Comparison of ENCODE assay signal across 35 cellular contexts in genomic region chr9:18018241-18018640, GRCh38.
"Had no signal": no experiment of that assay in that cellular context is flagged by ENCODE, and none has a peak within 500 bp of the region (broad histone marks: within the 10 kb centered on the region; RNA-seq: fewer than 3 reads in every experiment).

No MANE protein-coding gene starts in this region.

- ATAC-seq: activated CD8-positive, alpha-beta memory T cell treated with anti-CD3 and anti-CD28 coated beads, Interleukin-2, amount 10 ng/mL, durations not matched to agents 7 days and 5 days; activated CD8-positive, alpha-beta T cell treated with anti-CD3 and anti-CD28 coated beads, Interleukin-2, amount 10 ng/mL, durations not matched to agents 7 days and 5 days; activated naive CD8-positive, alpha-beta T cell treated with anti-CD3 and anti-CD28 coated beads, Interleukin-2, amount 50 U/mL, for 24 hours; body of pancreas had no signal

- H3K27me3 Mint-ChIP-seq: activated B cell treated with CpG ODN at 0.5 μM for 24 hours; activated CD4-positive, alpha-beta memory T cell treated with anti-CD3 and anti-CD28 coated beads for 36 hours; activated CD4-positive, alpha-beta T cell treated with anti-CD3 and anti-CD28 coated beads, Interleukin-2, amount 10 ng/mL, durations not matched to agents 24 days and 14 days; activated CD8-positive, alpha-beta memory T cell treated with anti-CD3 and anti-CD28 coated beads, Interleukin-2, amount 10 ng/mL, durations not matched to agents 7 days and 5 days; activated naive CD4-positive, alpha-beta T cell treated with anti-CD3 and anti-CD28 coated beads, Interleukin-2, amount 10 ng/mL, durations not matched to agents 7 days and 5 days; activated naive CD4-positive, alpha-beta T cell treated with anti-CD3 and anti-CD28 coated beads, Interleukin-2, amount 50 U/mL, for 24 hours; activated naive CD8-positive, alpha-beta T cell; activated naive CD8-positive, alpha-beta T cell treated with anti-CD3 and anti-CD28 coated beads, Interleukin-2, amount 10 ng/mL, durations not matched to agents 7 days and 5 days; activated naive CD8-positive, alpha-beta T cell treated with anti-CD3 and anti-CD28 coated beads, Interleukin-2, amount 50 U/mL, for 24 hours; activated T-cell treated with anti-CD3 and anti-CD28 coated beads, Interleukin-2, amount 50 U/mL, for 24 hours had no signal

- DNase-seq: activated B cell treated with CpG ODN at 0.5 μM for 24 hours; activated CD4-positive, alpha-beta memory T cell treated with anti-CD3 and anti-CD28 coated beads for 36 hours; activated CD4-positive, alpha-beta T cell treated with anti-CD3 and anti-CD28 coated beads for 4 hours; activated CD4-positive, alpha-beta T cell treated with anti-CD3 and anti-CD28 coated beads, Interleukin-2, amount 10 ng/mL, durations not matched to agents 24 days and 14 days; activated CD4-positive, alpha-beta T cell treated with anti-CD3 and anti-CD28 coated beads, Interleukin-2, amount 50 U/mL, for 1 hour; activated CD4-positive, alpha-beta T cell treated with anti-CD3 and anti-CD28 coated beads, Interleukin-2, amount 50 U/mL, for 4 hours; activated CD4-positive, CD25-positive, alpha-beta regulatory T cell treated with anti-CD3 and anti-CD28 coated beads, Interleukin-2, amount 50 U/mL, for 72 hours; activated CD8-positive, alpha-beta memory T cell treated with anti-CD3 and anti-CD28 coated beads for 24 hours; activated CD8-positive, alpha-beta memory T cell treated with anti-CD3 and anti-CD28 coated beads, Interleukin-2, amount 10 ng/mL, durations not matched to agents 7 days and 5 days; activated CD8-positive, alpha-beta memory T cell treated with anti-CD3 and anti-CD28 coated beads, Interleukin-2, amount 50 U/mL, for 48 hours; activated CD8-positive, alpha-beta T cell treated with anti-CD3 and anti-CD28 coated beads, Interleukin-2, amount 10 ng/mL, durations not matched to agents 7 days and 5 days; activated effector memory CD4-positive, alpha-beta T cell treated with Interleukin-2 at 50 U/mL for 16 hours; activated gamma-delta T cell; activated naive CD4-positive, alpha-beta T cell treated with anti-CD3 and anti-CD28 coated beads, Interleukin-2, amount 10 ng/mL, durations not matched to agents 7 days and 5 days; activated naive CD4-positive, alpha-beta T cell treated with Interleukin-2 at 50 U/mL for 16 hours; activated naive CD8-positive, alpha-beta T cell treated with anti-CD3 and anti-CD28 coated beads, Interleukin-2, amount 10 ng/mL, durations not matched to agents 7 days and 5 days; activated naive CD8-positive, alpha-beta T cell treated with anti-CD3 and anti-CD28 coated beads, Interleukin-2, amount 50 U/mL, for 24 hours; activated T-cell treated with anti-CD3 and anti-CD28 coated beads, Interleukin-2, amount 50 U/mL, for 24 hours; activated T-cell treated with anti-CD3 and anti-CD28 coated beads, Interleukin-2, amount 50 U/mL, for 48 hours; amygdala; anterior cingulate cortex; body of pancreas; brain microvascular endothelial cell; central memory CD4-positive, alpha-beta T cell; T-helper 1 cell; T-helper 2 cell; T-helper 9 cell had no signal

- H3K4me1 ChIP-seq: ascending aorta, body of pancreas, breast epithelium had no signal

- H3K9me3 Mint-ChIP-seq: activated CD4-positive, alpha-beta T cell treated with anti-CD3 and anti-CD28 coated beads, Interleukin-2, amount 10 ng/mL, durations not matched to agents 24 days and 14 days; activated naive CD4-positive, alpha-beta T cell treated with anti-CD3 and anti-CD28 coated beads, Interleukin-2, amount 50 U/mL, for 24 hours had no signal

- H3K27me3 ChIP-seq: ascending aorta, body of pancreas, brain microvascular endothelial cell, breast epithelium had no signal

- H3K27ac ChIP-seq: body of pancreas, brain microvascular endothelial cell, breast epithelium, VCaP had no signal

- H3K36me3 Mint-ChIP-seq: activated CD4-positive, alpha-beta memory T cell treated with anti-CD3 and anti-CD28 coated beads for 36 hours; activated CD8-positive, alpha-beta memory T cell treated with anti-CD3 and anti-CD28 coated beads, Interleukin-2, amount 10 ng/mL, durations not matched to agents 7 days and 5 days; activated naive CD4-positive, alpha-beta T cell treated with anti-CD3 and anti-CD28 coated beads, Interleukin-2, amount 10 ng/mL, durations not matched to agents 7 days and 5 days; activated naive CD4-positive, alpha-beta T cell treated with anti-CD3 and anti-CD28 coated beads, Interleukin-2, amount 50 U/mL, for 24 hours; activated naive CD8-positive, alpha-beta T cell; activated naive CD8-positive, alpha-beta T cell treated with anti-CD3 and anti-CD28 coated beads, Interleukin-2, amount 10 ng/mL, durations not matched to agents 7 days and 5 days had no signal

- H3K27ac Mint-ChIP-seq: activated B cell treated with CpG ODN at 0.5 μM for 24 hours; activated CD4-positive, alpha-beta memory T cell treated with anti-CD3 and anti-CD28 coated beads for 36 hours; activated CD4-positive, alpha-beta T cell treated with anti-CD3 and anti-CD28 coated beads, Interleukin-2, amount 10 ng/mL, durations not matched to agents 24 days and 14 days; activated CD8-positive, alpha-beta memory T cell treated with anti-CD3 and anti-CD28 coated beads, Interleukin-2, amount 10 ng/mL, durations not matched to agents 7 days and 5 days; activated CD8-positive, alpha-beta T cell treated with anti-CD3 and anti-CD28 coated beads, Interleukin-2, amount 10 ng/mL, durations not matched to agents 7 days and 5 days; activated naive CD4-positive, alpha-beta T cell treated with anti-CD3 and anti-CD28 coated beads, Interleukin-2, amount 10 ng/mL, durations not matched to agents 7 days and 5 days; activated naive CD4-positive, alpha-beta T cell treated with anti-CD3 and anti-CD28 coated beads, Interleukin-2, amount 50 U/mL, for 24 hours; activated naive CD8-positive, alpha-beta T cell; activated naive CD8-positive, alpha-beta T cell treated with anti-CD3 and anti-CD28 coated beads, Interleukin-2, amount 10 ng/mL, durations not matched to agents 7 days and 5 days; activated naive CD8-positive, alpha-beta T cell treated with anti-CD3 and anti-CD28 coated beads, Interleukin-2, amount 50 U/mL, for 24 hours; activated T-cell treated with anti-CD3 and anti-CD28 coated beads, Interleukin-2, amount 50 U/mL, for 24 hours; activated T-helper 2 cell treated with anti-CD3 and anti-CD28 coated beads, Interferon-gamma antibody, Interleukin-2, Interleukin-4, amounts not matched to agents 10 μg/mL and 5 μg/mL and 100 μg/mL, durations not matched to agents 14 hours and 24 hours and 36 hours; T-helper 1 cell treated with Interleukin-12 subunit alpha and Interleukin-12 subunit beta and Interleukin-4 antibody, amounts not matched to agents 30 μg/mL and 1 μg/mL, for 36 hours; T-helper 2 cell treated with Interferon-gamma antibody and Interleukin-4, amounts not matched to agents 5 μg/mL and 100 μg/mL, for 36 hours had no signal

- H3K4me1 Mint-ChIP-seq: activated B cell treated with CpG ODN at 0.5 μM for 24 hours; activated CD4-positive, alpha-beta T cell treated with anti-CD3 and anti-CD28 coated beads, Interleukin-2, amount 10 ng/mL, durations not matched to agents 24 days and 14 days; activated CD8-positive, alpha-beta memory T cell treated with anti-CD3 and anti-CD28 coated beads, Interleukin-2, amount 10 ng/mL, durations not matched to agents 7 days and 5 days; activated naive CD4-positive, alpha-beta T cell treated with anti-CD3 and anti-CD28 coated beads, Interleukin-2, amount 10 ng/mL, durations not matched to agents 7 days and 5 days; activated naive CD4-positive, alpha-beta T cell treated with anti-CD3 and anti-CD28 coated beads, Interleukin-2, amount 50 U/mL, for 24 hours; activated naive CD8-positive, alpha-beta T cell treated with anti-CD3 and anti-CD28 coated beads, Interleukin-2, amount 10 ng/mL, durations not matched to agents 7 days and 5 days; activated naive CD8-positive, alpha-beta T cell treated with anti-CD3 and anti-CD28 coated beads, Interleukin-2, amount 50 U/mL, for 24 hours had no signal

- H3K4me3 Mint-ChIP-seq: activated B cell treated with CpG ODN at 0.5 μM for 24 hours; activated CD4-positive, alpha-beta memory T cell treated with anti-CD3 and anti-CD28 coated beads for 36 hours; activated CD4-positive, alpha-beta T cell treated with anti-CD3 and anti-CD28 coated beads, Interleukin-2, amount 10 ng/mL, durations not matched to agents 24 days and 14 days; activated CD8-positive, alpha-beta memory T cell treated with anti-CD3 and anti-CD28 coated beads, Interleukin-2, amount 10 ng/mL, durations not matched to agents 7 days and 5 days; activated CD8-positive, alpha-beta T cell treated with anti-CD3 and anti-CD28 coated beads, Interleukin-2, amount 10 ng/mL, durations not matched to agents 7 days and 5 days; activated naive CD4-positive, alpha-beta T cell treated with anti-CD3 and anti-CD28 coated beads, Interleukin-2, amount 10 ng/mL, durations not matched to agents 7 days and 5 days; activated naive CD4-positive, alpha-beta T cell treated with anti-CD3 and anti-CD28 coated beads, Interleukin-2, amount 50 U/mL, for 24 hours; activated naive CD8-positive, alpha-beta T cell; activated naive CD8-positive, alpha-beta T cell treated with anti-CD3 and anti-CD28 coated beads, Interleukin-2, amount 10 ng/mL, durations not matched to agents 7 days and 5 days; activated naive CD8-positive, alpha-beta T cell treated with anti-CD3 and anti-CD28 coated beads, Interleukin-2, amount 50 U/mL, for 24 hours; activated T-cell treated with anti-CD3 and anti-CD28 coated beads, Interleukin-2, amount 50 U/mL, for 24 hours; T-helper 1 cell treated with Interleukin-12 subunit alpha and Interleukin-12 subunit beta and Interleukin-4 antibody, amounts not matched to agents 30 μg/mL and 1 μg/mL, for 36 hours; T-helper 2 cell treated with Interferon-gamma antibody and Interleukin-4, amounts not matched to agents 5 μg/mL and 100 μg/mL, for 36 hours had no signal

- H3K4me3 ChIP-seq: ascending aorta, body of pancreas, breast epithelium had no signal

- H3K36me3 ChIP-seq: ascending aorta, brain microvascular endothelial cell, breast epithelium had no signal

- H3K9me3 ChIP-seq: body of pancreas had no signal
